Comparison of ENCODE assay signal across 14 cellular contexts in genomic region chr17:30920282-30920681, GRCh38. TPM values are rescaled to one million over a fixed set of nuclear protein-coding genes. Genes with fewer than 3 reads are reported as not detected.
DNase-seq lines count a peak whose midpoint lies in the region; ATAC-seq, FAIRE-seq and TF ChIP-seq lines count a peak whose summit lies in the region.
"Had no signal": no experiment of that assay in that cellular context is flagged by ENCODE, and none has a peak within 500 bp of the region (broad histone marks: within the 10 kb centered on the region; RNA-seq: fewer than 3 reads in every experiment).

No MANE protein-coding gene starts in this region.

- H3K9me3 ChIP-seq in A549, result no peaks in the 10 kb centered on the region
- H3K9me3 ChIP-seq: colonic mucosa, tibial artery had no signal

- H3K36me3 Mint-ChIP-seq in MCF 10A (ENCODE audit: insufficient read depth, unreplicated experiment), result no peaks in the 10 kb centered on the region

- POLR2A ChIA-PET in A549 (lab: Yijun Ruan, JAX) (interaction anchor here (0.8 kb wide), 1 partner anchor 48 kb away, joined by 3 read pairs; no protein-coding TSS in a partner anchor), MCF 10A (lab: Yijun Ruan, JAX) (interaction anchor here (0.6 kb wide), 1 partner anchor 22 kb away, joined by 4 read pairs; no protein-coding TSS in a partner anchor)

- H3K27me3 Mint-ChIP-seq in MCF 10A (ENCODE audit: insufficient read depth, unreplicated experiment), result peaks cover 39% of the 10 kb centered on the region

- no peak overlapping the region for H3K27ac Mint-ChIP-seq in MCF 10A (ENCODE audit: low read depth, unreplicated experiment)

- no TSS peak for BruUV-seq in MCF 10A (replicated peaks; lab: Mats Ljungman, UMichigan)

- no peak for TF ChIP-seq EP300 in A549 (IDR thresholded peaks at IDR 0.05)

- TF ChIP-seq RAD21 in A549 (conservative IDR thresholded peaks at IDR 0.05 in 1 of 2, IDR thresholded peaks at IDR 0.05 in 1 of 2), result no peak

- ATAC-seq in A549, result peak; percentile 21 to 47; a peak in 3 of 6 replicates
- no peak for ATAC-seq in GM18870 (IDR thresholded peaks at IDR 0.05; ENCODE audit: unreplicated experiment)
- no peak for ATAC-seq in GM18907 (IDR thresholded peaks at IDR 0.05; ENCODE audit: unreplicated experiment)
- no peak for ATAC-seq in GM19467 (IDR thresholded peaks at IDR 0.05; ENCODE audit: unreplicated experiment)

- intact Hi-C loops in MCF 10A (cut with micrococcal nuclease), result no loop called here

- peak; percentile 13 for FAIRE-seq in A549 (lab: Jason Lieb, UNC)

- H3K4me3 Mint-ChIP-seq in MCF 10A (ENCODE audit: unreplicated experiment), result no peak overlapping the region

- CTCF ChIA-PET in A549 (lab: Yijun Ruan, JAX) (interaction anchor here (0.6 kb wide), 1 partner anchor 84 kb away, joined by 3 read pairs; no protein-coding TSS in a partner anchor), MCF 10A (lab: Yijun Ruan, JAX) (no interaction called here)

- WGBS in A549 (ENCODE audit: missing lambda C conversion rate), result 56% methylated on average over 4 of the region's 4 CpGs

- no peak for TF ChIP-seq CTCF in A549 (IDR thresholded peaks at IDR 0.05)
- TF ChIP-seq CTCF in MCF 10A (IDR thresholded peaks at IDR 0.05; ENCODE audit: unreplicated experiment), result no peak

- no peaks in the 10 kb centered on the region for H3K9me3 Mint-ChIP-seq in MCF 10A (ENCODE audit: unreplicated experiment)

- H3K27ac ChIP-seq in A549, result no peak overlapping the region
- H3K27ac ChIP-seq: colonic mucosa, PC-9, tibial artery had no signal

- no peak overlapping the region for H3K4me2 ChIP-seq in A549
- H3K4me2 ChIP-seq: PC-9 had no signal

- TF ChIP-seq POLR2A in A549 (IDR thresholded peaks at IDR 0.05; ENCODE audit: low read length), result no peak

- H3K4me1 ChIP-seq in A549, result 0 out of 3 replicates have a peak, but pooled peaks cover 5% of the 10 kb centered on the region

- DNase-seq in A549 (ENCODE audit: low read depth in 1 of 2, low spot score in 1 of 2) (peak; percentile 44 to 49), HCEC 1CT (peak; percentile 52), cerebellar cortex (ENCODE audit: low spot score) (peak; percentile 10), kidney tubule cell (ENCODE audit: low spot score) (peak; percentile 22), MCF 10A (ENCODE audit: unreplicated experiment) (no peak)
- DNase-seq: colonic mucosa; NCI-H1417; PC-9; stimulated activated CD4-positive, alpha-beta T cell treated with anti-CD3 and anti-CD28 coated beads, Interleukin-2, amount 100 ng/mL, for 24 hours; stimulated activated CD8-positive, alpha-beta memory T cell treated with anti-CD3 and anti-CD28 coated beads, Interleukin-4, amount 100 ng/mL, for 48 hours had no signal

- H3K4me1 Mint-ChIP-seq in MCF 10A (ENCODE audit: insufficient read depth, unreplicated experiment), result no peaks in the 10 kb centered on the region

- no peak overlapping the region for H3K4me3 ChIP-seq in A549
- H3K4me3 ChIP-seq: colonic mucosa, PC-9, tibial artery had no signal

TF ChIP-seq in A549, 52 proteins besides CTCF, POLR2A, EP300 and RAD21:
- TF ChIP-seq MAZ (IDR thresholded peaks at IDR 0.05; ENCODE audit: borderline replicate concordance, low read depth, low read length), result no peak
- TF ChIP-seq FOSL2 (IDR thresholded peaks at IDR 0.05), result no peak
- TF ChIP-seq FOSL2 (CRISPR knock-in tag; IDR thresholded peaks at IDR 0.05), result peak; percentile 8; the same call in 1 of the 2 replicates
TF ChIP-seq in A549: peak in this region for 1.

RNA-seq across cellular contexts. Expression of gene ADAP2, which starts 1.5 kb away (rescaled TPM):
- polyA plus RNA-seq in A549 (2011; rRNA removed) (4.5 and 5.0 TPM in 2 replicates), A549 (2017; fragmentation: RNase III; extraction: RNeasy Plus Mini Kit Qiagen cat#74134 plus additional on column Dnase treatment) (3.3 to 3.9 TPM (median 3.7 TPM) in 3 replicates)
- 3.4 and 4.1 TPM in 2 replicates for polyA plus RNA-seq in A549 (2012; cell fraction: cytosol; rRNA removed)
- polyA plus RNA-seq in A549 (2012; cell fraction: nucleus; rRNA removed), result 3.2 TPM in 2 replicates
- polyA minus RNA-seq in A549 (2011; rRNA and poly(A)+ RNA removed), result 5.4 and 5.9 TPM in 2 replicates
- total RNA-seq in MCF 10A (2022), result 1.3 and 2.2 TPM in 2 replicates

RNA-seq across cellular contexts. Expression of gene TEFM, which starts 14.2 kb away (rescaled TPM):
- polyA plus RNA-seq in A549 (2011; rRNA removed) (25.3 and 27.5 TPM in 2 replicates), A549 (2017; fragmentation: RNase III; extraction: RNeasy Plus Mini Kit Qiagen cat#74134 plus additional on column Dnase treatment) (26.8 to 31.6 TPM (median 30.6 TPM) in 3 replicates)
- polyA plus RNA-seq in A549 (2012; cell fraction: cytosol; rRNA removed), result 6.1 and 7.7 TPM in 2 replicates
- polyA plus RNA-seq in A549 (2012; cell fraction: nucleus; rRNA removed), result 3.2 and 7.8 TPM in 2 replicates
- polyA minus RNA-seq in A549 (2011; rRNA and poly(A)+ RNA removed), result 5.9 and 6.5 TPM in 2 replicates
- total RNA-seq in MCF 10A (2022), result 10.7 and 13.8 TPM in 2 replicates

RNA-seq across cellular contexts. Expression of gene RNF135, which starts 50.6 kb away (rescaled TPM):
- 35.0 and 43.1 TPM in 2 replicates for polyA plus RNA-seq in A549 (2011; rRNA removed)
- 26.1 and 35.3 TPM in 2 replicates for polyA plus RNA-seq in A549 (2012; cell fraction: cytosol; rRNA removed)
- 18.7 and 21.8 TPM in 2 replicates for polyA plus RNA-seq in A549 (2012; cell fraction: nucleus; rRNA removed)
- polyA plus RNA-seq in A549 (2017; fragmentation: RNase III; extraction: RNeasy Plus Mini Kit Qiagen cat#74134 plus additional on column Dnase treatment), result 23.1 to 25.8 TPM (median 24.7 TPM) in 3 replicates
- 19.1 and 20.7 TPM in 2 replicates for polyA minus RNA-seq in A549 (2011; rRNA and poly(A)+ RNA removed)
- total RNA-seq in MCF 10A (2022), result 20.1 and 31.0 TPM in 2 replicates

Comparison
In these comparisons a context has a peak if more than half of its experiments do, and no peak if none do; other contexts are left out.
1. ATAC-seq: peak in A549 (2 of 2); none in GM18870 (single experiment), GM18907 (single experiment) and GM19467 (single experiment).